In genomic region chr6:5570641-5571040, GRCh38 we compare ENCODE assay signal across 17 cellular contexts.
DNase-seq lines count a peak whose midpoint lies in the region; TF ChIP-seq lines count a peak whose summit lies in the region.
"Had no signal": no experiment of that assay in that cellular context is flagged by ENCODE, and none has a peak within 500 bp of the region (broad histone marks: within the 10 kb centered on the region; RNA-seq: fewer than 3 reads in every experiment).

No MANE protein-coding gene starts in this region.

- no peak for TF ChIP-seq CTCF in WERI-Rb-1 (IDR thresholded peaks at IDR 0.05; ENCODE audit: low read depth, low read length)

- H3K27me3 ChIP-seq in SJCRH30: no peaks in the 10 kb centered on the region
- no peaks in the 10 kb centered on the region for H3K27me3 ChIP-seq in WERI-Rb-1 (ENCODE audit: insufficient read depth, low read depth, severe bottlenecking)
- H3K27me3 ChIP-seq: BLaER1 had no signal

- H3K27ac ChIP-seq in SJCRH30 (no peak overlapping the region), WERI-Rb-1 (no peak overlapping the region)
- H3K27ac ChIP-seq: 22Rv1, BLaER1, C4-2B had no signal

- peaks cover 10% of the 10 kb centered on the region for H3K4me1 ChIP-seq in SJCRH30
- H3K4me1 ChIP-seq: Caco-2 had no signal

- H3K36me3 ChIP-seq in SJCRH30 (no peaks in the 10 kb centered on the region), WERI-Rb-1 (no peaks in the 10 kb centered on the region)

- H3K9me3 ChIP-seq in SJCRH30 (replicated peaks) (no peaks in the 10 kb centered on the region), WERI-Rb-1 (ENCODE audit: severe bottlenecking) (peaks cover 7% of the 10 kb centered on the region)
- H3K9me3 ChIP-seq: Caco-2 had no signal

- DNase-seq in NCI-H146 (lab: John Stamatoyannopoulos, UW): peak; percentile 2
- DNase-seq in NCI-H146 treated with DMSO at 0.1 percent for 48 hours (lab: John Stamatoyannopoulos, UW; ENCODE audit: unreplicated experiment): no peak
- peak; percentile 17 for DNase-seq in NCI-H82 (lab: John Stamatoyannopoulos, UW)
- DNase-seq in NCI-H82 treated with DMSO at 0.1 percent for 48 hours (lab: John Stamatoyannopoulos, UW; ENCODE audit: unreplicated experiment): no peak
- peak; percentile 15 to 55 for DNase-seq in SJCRH30
- DNase-seq in WERI-Rb-1: no peak
- no peak for DNase-seq in NCI-H1417 treated with DMSO at 0.1 percent for 48 hours (lab: John Stamatoyannopoulos, UW)
- DNase-seq: Caco-2; CD4-positive, CD25-positive, alpha-beta regulatory T cell; CD8-positive, alpha-beta T cell; DMS153; DND-41; H9 had no signal

- no peak overlapping the region for H3K4me3 ChIP-seq in SJCRH30
- no peak overlapping the region for H3K4me3 ChIP-seq in WERI-Rb-1 (ENCODE audit: low read depth, low read length)
- H3K4me3 ChIP-seq: BLaER1, GM23338 had no signal

Comparison
In these comparisons a context has a peak if more than half of its experiments do, and no peak if none do; other contexts are left out.
1. DNase-seq: peak in NCI-H146 (single experiment), NCI-H82 (single experiment) and SJCRH30 (2 of 2); none in NCI-H146 treated with DMSO at 0.1 percent for 48 hours (single experiment), NCI-H82 treated with DMSO at 0.1 percent for 48 hours (single experiment), WERI-Rb-1 (single experiment) and NCI-H1417 treated with DMSO at 0.1 percent for 48 hours (single experiment).